ENCODE assay signal across 11 cellular contexts in the genomic region with DNA sequence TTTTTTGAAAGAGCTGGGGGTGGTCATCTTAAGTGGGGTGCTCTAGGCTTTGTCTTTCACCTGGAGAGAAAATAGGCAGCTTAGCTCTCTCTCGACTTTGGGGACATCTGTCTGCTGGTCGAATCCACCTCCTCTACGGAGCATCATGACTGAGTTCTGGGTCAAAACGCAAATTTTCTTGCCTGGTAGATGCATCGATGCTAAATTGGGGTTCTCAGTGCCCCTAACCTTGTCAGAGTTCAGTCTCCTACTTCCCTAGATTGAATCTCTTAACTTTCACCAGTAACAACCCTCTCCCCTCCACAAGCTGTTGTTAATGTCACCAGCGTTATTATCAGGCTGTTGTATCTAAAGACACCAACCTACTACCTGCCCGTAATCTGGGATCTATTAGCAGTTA. TPM values are rescaled to one million over a fixed set of nuclear protein-coding genes. Genes with fewer than 3 reads are reported as not detected.
DNase-seq lines count a peak whose midpoint lies in the region; ATAC-seq and TF ChIP-seq lines count a peak whose summit lies in the region.
"Had no signal": no experiment of that assay in that cellular context is flagged by ENCODE, and none has a peak within 500 bp of the region (broad histone marks: within the 10 kb centered on the region; RNA-seq: fewer than 3 reads in every experiment).

No MANE protein-coding gene starts in this region.

- H3K27me3 ChIP-seq in right atrium auricular region (no peaks in the 10 kb centered on the region), fibroblast of lung (ENCODE audit: control insufficient read depth, insufficient read depth, low read length) (no peaks in the 10 kb centered on the region), neural progenitor cell (peaks cover 63% of the 10 kb centered on the region)

- H2AFZ ChIP-seq in fibroblast of lung (ENCODE audit: low read length) (no peak overlapping the region), neural progenitor cell (replicated peaks) (peak overlapping the region; percentile 77)

- no peak for DNase-seq in right atrium auricular region (ENCODE audit: low spot score)
- DNase-seq in cardiac septum (ENCODE audit: low spot score) = no peak
- no peak for DNase-seq in fibroblast of lung (ENCODE audit: low read depth in 2 of 2)
- no peak for DNase-seq in neural progenitor cell (ENCODE audit: low spot score)
- no peak for DNase-seq in stimulated activated CD4-positive, alpha-beta T cell treated with anti-CD3 and anti-CD28 coated beads, Interleukin-4, amount 100 ng/mL, for 1 hour
- DNase-seq in NCI-H128 (lab: John Stamatoyannopoulos, UW; ENCODE audit: unreplicated experiment) = no peak
- DNase-seq in C1 segment of cervical spinal cord (lab: John Stamatoyannopoulos, UW) = no peak
- DNase-seq: activated gamma-delta T cell; CD4-positive, alpha-beta T cell; RPMI8226 had no signal

- H3K4me1 ChIP-seq in right atrium auricular region (peaks cover 0 to 42% of the 10 kb centered on the region in 2 donors), fibroblast of lung (ENCODE audit: control insufficient read depth, extremely low read depth, insufficient read depth, low read length) (peaks cover 9% of the 10 kb centered on the region), neural progenitor cell (peaks cover 31% of the 10 kb centered on the region)

- H3K4me3 Mint-ChIP-seq in neural progenitor cell = peak overlapping the region; percentile 96
- H3K4me3 Mint-ChIP-seq: CD4-positive, alpha-beta T cell had no signal

- H3K9me3 Mint-ChIP-seq in neural progenitor cell = no peaks in the 10 kb centered on the region

- peaks cover 53% of the 10 kb centered on the region for H3K4me1 Mint-ChIP-seq in neural progenitor cell

- H3K4me2 ChIP-seq in fibroblast of lung (ENCODE audit: extremely low read depth, insufficient read depth, low read length) (peak overlapping the region; percentile 98), neural progenitor cell (peak overlapping the region; percentile 88)

- H3K9me3 ChIP-seq in right atrium auricular region = no peaks in the 10 kb centered on the region
- no peaks in the 10 kb centered on the region for H3K9me3 ChIP-seq in fibroblast of lung (ENCODE audit: control insufficient read depth, insufficient read depth, low read depth, low read length)
- no peaks in the 10 kb centered on the region for H3K9me3 ChIP-seq in neural progenitor cell (ENCODE audit: low read depth)

- H3F3A ChIP-seq in neural progenitor cell (ENCODE audit: low read depth) = peaks cover 8% of the 10 kb centered on the region

- no peak for TF ChIP-seq CTCF in right atrium auricular region (IDR thresholded peaks at IDR 0.05)
- TF ChIP-seq CTCF in fibroblast of lung (conservative IDR thresholded peaks at IDR 0.05 in 1 of 2, IDR thresholded peaks at IDR 0.05 in 1 of 2; ENCODE audit: low read depth in 1 of 2, low read length in 2 of 2) = no peak
- no peak for TF ChIP-seq CTCF in neural progenitor cell (IDR thresholded peaks at IDR 0.05)

- H3K36me3 ChIP-seq in right atrium auricular region (no peaks in the 10 kb centered on the region), fibroblast of lung (ENCODE audit: control insufficient read depth, insufficient read depth, low read length) (no peaks in the 10 kb centered on the region), neural progenitor cell (no peaks in the 10 kb centered on the region)

- no peak for ATAC-seq in HG02610 (IDR thresholded peaks at IDR 0.05; ENCODE audit: unreplicated experiment)

- H3K27ac ChIP-seq in right atrium auricular region (peak overlapping the region; percentile 77), fibroblast of lung (ENCODE audit: insufficient read depth, low read length) (peak overlapping the region; percentile 34), neural progenitor cell (no peak overlapping the region)

- H3K4me3 ChIP-seq in right atrium auricular region (peak overlapping the region; percentile 44 to 63), fibroblast of lung (replicated peaks in 1 of 4; ENCODE audit: control extremely low read depth in 1 of 4, insufficient read depth in 1 of 4, low read depth in 3 of 4, low read length in 4 of 4) (peak overlapping the region; percentile 67 to 85 (median 76)), neural progenitor cell (peak overlapping the region; percentile 74)

- H4K20me1 ChIP-seq in fibroblast of lung (ENCODE audit: control insufficient read depth, extremely low read depth, insufficient read depth, low read length) (no peaks in the 10 kb centered on the region), neural progenitor cell (ENCODE audit: low read depth) (peaks cover 9% of the 10 kb centered on the region)

- H3K36me3 Mint-ChIP-seq in neural progenitor cell = no peaks in the 10 kb centered on the region

- no peak overlapping the region for H3K9ac ChIP-seq in fibroblast of lung (ENCODE audit: insufficient read depth, low read length)
- no peak overlapping the region for H3K9ac ChIP-seq in neural progenitor cell

- peaks cover 6% of the 10 kb centered on the region for H3K79me2 ChIP-seq in fibroblast of lung (ENCODE audit: control insufficient read depth, insufficient read depth, low read length)
- peaks cover 6% of the 10 kb centered on the region for H3K79me2 ChIP-seq in neural progenitor cell (ENCODE audit: low read depth)

- H3K27me3 Mint-ChIP-seq in neural progenitor cell (ENCODE audit: insufficient read depth, low read depth) = peaks cover 39% of the 10 kb centered on the region

- intact Hi-C loops in cardiac septum (cut with DNase I) = loop anchor here (10.0 kb wide), 1 partner anchor 336 kb away; no protein-coding TSS in a partner anchor

- no peak overlapping the region for H3K27ac Mint-ChIP-seq in neural progenitor cell
- H3K27ac Mint-ChIP-seq: CD4-positive, alpha-beta T cell had no signal

RNA-seq across cellular contexts. Expression of a gene that starts 0.7 kb away (rescaled TPM):
- 10 to 100 TPM; 10.3 to 11.9 TPM for total RNA-seq in right atrium auricular region
- total RNA-seq in cardiac septum = 6.3 TPM
- total RNA-seq in fibroblast of lung = 14.5 and 22.9 TPM in 2 replicates
- 4.6 and 10.5 TPM in 2 replicates for polyA plus RNA-seq in fibroblast of lung
- polyA plus RNA-seq in fibroblast of lung (2012) = 6.0 and 12.6 TPM in 2 replicates
- 7.9 and 24.5 TPM in 2 replicates for polyA minus RNA-seq in fibroblast of lung (ENCODE audit: low replicate concordance)
- 8.5 and 8.7 TPM in 2 replicates for total RNA-seq in neural progenitor cell (ENCODE audit: low replicate concordance)
- total RNA-seq: CD4-positive, alpha-beta T cell had no signal
